Comparison of ENCODE assay signal across 1 cellular context in the genomic region with DNA sequence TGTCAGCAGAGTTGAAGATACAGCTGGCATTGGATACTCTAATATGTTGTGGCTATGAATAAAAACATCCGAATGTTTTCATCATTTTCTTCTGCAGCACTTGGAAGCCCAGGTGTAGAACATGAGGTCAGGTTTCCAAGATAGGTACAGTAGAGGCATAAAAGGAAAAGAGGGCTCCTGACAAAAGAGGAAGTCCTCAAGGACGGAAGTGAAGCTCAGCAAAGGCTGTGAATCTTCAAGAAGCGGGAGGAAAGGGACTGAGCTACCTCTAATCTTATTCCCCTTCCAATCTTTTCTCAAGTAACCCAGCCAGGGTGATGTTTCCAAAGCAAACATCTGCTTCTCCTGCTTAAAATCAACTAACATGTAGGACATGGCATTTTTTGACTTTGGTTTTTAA.
TF ChIP-seq lines count a peak whose summit lies in the region.

No MANE protein-coding gene starts in this region.

TF ChIP-seq in K562, 482 proteins besides CTCF, POLR2A, EP300 and RAD21:
- no peak for TF ChIP-seq ZNF324 (CRISPR knock-in tag; IDR thresholded peaks at IDR 0.05)
- peak; percentile 99 for TF ChIP-seq SPI1 (IDR thresholded peaks at IDR 0.05; ENCODE audit: borderline replicate concordance, low read depth, low read length)
TF ChIP-seq in K562: peak in this region for 1.
